11 cellular contexts compared by ENCODE assay signal in the genomic region with DNA sequence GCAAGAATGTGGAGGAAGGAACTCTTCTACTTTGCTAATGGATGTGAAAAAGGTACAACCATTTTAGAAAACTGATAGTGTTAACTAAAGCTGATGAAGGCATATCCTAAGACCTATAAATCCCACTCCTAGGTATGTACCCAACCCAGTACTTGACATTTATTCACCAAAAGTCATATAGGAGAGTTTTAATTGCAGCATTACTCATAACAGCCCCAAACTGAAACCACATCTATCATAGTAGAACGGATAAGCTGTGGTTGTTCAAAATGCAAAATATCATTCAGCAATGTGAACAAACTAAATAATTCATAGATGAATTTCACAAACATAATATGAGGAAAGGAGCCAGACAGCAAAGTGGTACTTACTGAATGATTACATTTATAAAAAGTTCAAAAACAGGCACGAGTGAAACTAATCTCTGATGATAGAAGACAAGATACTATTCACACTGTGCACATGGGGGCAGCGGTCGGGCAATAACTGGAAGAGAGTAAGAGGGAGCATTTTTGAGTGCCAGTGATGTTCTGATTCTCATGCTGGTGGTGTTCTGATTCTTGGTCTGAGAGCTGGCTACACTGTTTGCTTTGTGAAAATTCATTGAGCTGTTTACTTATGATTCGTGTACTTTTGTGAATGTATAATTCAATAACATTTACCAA. TPM values are rescaled to one million over a fixed set of nuclear protein-coding genes. Genes with fewer than 3 reads are reported as not detected.
DNase-seq lines count a peak whose midpoint lies in the region; ATAC-seq lines count a peak whose summit lies in the region.
"Had no signal": no experiment of that assay in that cellular context is flagged by ENCODE, and none has a peak within 500 bp of the region (broad histone marks: within the 10 kb centered on the region; RNA-seq: fewer than 3 reads in every experiment).

No MANE protein-coding gene starts in this region.

- H2BK12ac ChIP-seq in trophoblast cell (ENCODE audit: low read length), result no peak overlapping the region

- H3K4me2 ChIP-seq in GM23248 (ENCODE audit: unreplicated experiment), result peak overlapping the region; percentile 73
- no peak overlapping the region for H3K4me2 ChIP-seq in trophoblast cell (ENCODE audit: low read length)

- no peaks in the 10 kb centered on the region for H3K9me2 ChIP-seq in GM23248 (ENCODE audit: insufficient read depth)

- intact Hi-C loops in Right ventricle myocardium superior (cut with DNase I), result no loop called here

- H3K9ac ChIP-seq in GM23248 (peak overlapping the region; percentile 27; the same call in 1 of the 2 replicates), trophoblast cell (ENCODE audit: low read length) (no peak overlapping the region)

- H2AFZ ChIP-seq in GM23248, result 0 out of 2 replicates have a peak overlapping the region, but pooled peaks have one; percentile 20
- H2AFZ ChIP-seq in trophoblast cell (ENCODE audit: insufficient read depth, low read length, poor library complexity), result no peak overlapping the region

- no peaks in the 10 kb centered on the region for H4K20me1 ChIP-seq in GM23248 (ENCODE audit: insufficient read depth)

- H3K14ac ChIP-seq in trophoblast cell (ENCODE audit: low read length), result no peak overlapping the region

- H3K4me3 ChIP-seq in GM23248 (peak overlapping the region; percentile 59), trophoblast cell (ENCODE audit: low read depth, low read length) (no peak overlapping the region)
- H3K4me3 ChIP-seq: thyroid gland had no signal

- 68 to 69% methylated on average over 5 of the region's 5 CpGs for WGBS in GM23248 (ENCODE audit: low coverage in 1 of 2, low lambda C conversion rate in 2 of 2, missing lambda C conversion rate in 2 of 2), 2 experiments
- whole genome bisulfite sequencing in trophoblast cell (ENCODE audit: extremely low coverage, insufficient coverage, insufficient read length), result no CpG with 5 or more reads among the region's 5 CpGs

- no peak overlapping the region for H4K91ac ChIP-seq in trophoblast cell (ENCODE audit: low read depth, low read length)

- H3K36me3 ChIP-seq in GM23248 (ENCODE audit: low read depth) (no peaks in the 10 kb centered on the region), trophoblast cell (ENCODE audit: control insufficient read depth in 1 of 2, insufficient read depth in 2 of 2, low read length in 2 of 2) (no peaks in the 10 kb centered on the region)
- H3K36me3 ChIP-seq: thyroid gland had no signal

- no peak overlapping the region for H3K23ac ChIP-seq in trophoblast cell (ENCODE audit: low read length)

- H3K18ac ChIP-seq in trophoblast cell (ENCODE audit: low read length), result no peak overlapping the region

- no peak overlapping the region for H4K12ac ChIP-seq in trophoblast cell (ENCODE audit: low read depth, low read length)

- H3K79me2 ChIP-seq in GM23248 (ENCODE audit: insufficient read depth), result peaks cover 100% of the 10 kb centered on the region
- H3K79me2 ChIP-seq in trophoblast cell (ENCODE audit: control insufficient read depth, insufficient read depth, low read length, poor library complexity), result no peaks in the 10 kb centered on the region

- H3K4me1 ChIP-seq in GM23248 (ENCODE audit: insufficient read depth) (peaks cover 48% of the 10 kb centered on the region), trophoblast cell (ENCODE audit: control insufficient read depth in 1 of 2, insufficient read depth in 2 of 2, low read length in 2 of 2) (no peaks in the 10 kb centered on the region)
- H3K4me1 ChIP-seq: thyroid gland had no signal

- no peak overlapping the region for H2AK5ac ChIP-seq in trophoblast cell (ENCODE audit: low read length)

- no peak overlapping the region for H2BK120ac ChIP-seq in trophoblast cell (ENCODE audit: insufficient read depth, low read length, poor library complexity)

- H3K27ac ChIP-seq in GM23248, result 0 out of 2 replicates have a peak overlapping the region, but pooled peaks have one; percentile 22
- H3K27ac ChIP-seq in trophoblast cell (ENCODE audit: low read depth, low read length), result no peak overlapping the region
- H3K27ac ChIP-seq: thyroid gland had no signal

- no peak overlapping the region for H2BK5ac ChIP-seq in trophoblast cell (ENCODE audit: low read depth, low read length, poor library complexity)

- no peaks in the 10 kb centered on the region for H3K79me1 ChIP-seq in trophoblast cell (ENCODE audit: low read length)

- no peak overlapping the region for H3K4ac ChIP-seq in trophoblast cell (ENCODE audit: low read depth, low read length)

- H3F3A ChIP-seq in GM23248 (ENCODE audit: insufficient read depth), result peaks cover 11% of the 10 kb centered on the region; the same call in 1 of the 2 replicates

- no peaks in the 10 kb centered on the region for H3K9me3 ChIP-seq in GM23248 (ENCODE audit: low read depth)
- no peaks in the 10 kb centered on the region for H3K9me3 ChIP-seq in trophoblast cell (ENCODE audit: insufficient read depth, low read depth, low read length)
- H3K9me3 ChIP-seq: thyroid gland had no signal

- in situ Hi-C loops in GM23248 (cut with MboI), result no loop called here

- ATAC-seq in GM18858 (IDR thresholded peaks at IDR 0.05; ENCODE audit: unreplicated experiment) (peak; percentile 95), Right ventricle myocardium superior (ENCODE audit: poor library complexity) (no peak)

- H3K27me3 ChIP-seq in GM23248 (replicated peaks; ENCODE audit: insufficient read depth) (no peaks in the 10 kb centered on the region), trophoblast cell (ENCODE audit: insufficient read depth, low read length) (no peaks in the 10 kb centered on the region)
- H3K27me3 ChIP-seq: thyroid gland had no signal

- DNase-seq in GM23248, result peak; percentile 54
- peak; percentile 12 to 60 for DNase-seq in Kasumi-1 (lab: John Stamatoyannopoulos, UW)
- peak; percentile 51 for DNase-seq in medulla oblongata (ENCODE audit: extremely low spot score)
- no peak for DNase-seq in Right ventricle myocardium superior
- no peak for DNase-seq in iPS-NIHi7 (ENCODE audit: extremely low spot score)
- no peak for DNase-seq in HPDE6-E6E7 (ENCODE audit: extremely low spot score)
- no peak for DNase-seq in trophoblast cell
- DNase-seq: naive B cell, NCI-H2029, thyroid gland had no signal

- H4K8ac ChIP-seq in trophoblast cell (ENCODE audit: low read depth, low read length), result no peak overlapping the region

RNA-seq across cellular contexts. Expression of gene GOLIM4, which starts 34.3 kb away (rescaled TPM):
- total RNA-seq in GM23248 (2014; rRNA removed; shearing (Covaris generic)), result 57.0 and 66.8 TPM in 2 replicates
- 84.4 TPM in 2 replicates for polyA plus RNA-seq in GM23248 (2016; fragmentation: Nextera tagmentation; extraction: Ambion mirVana)
- 52.6 TPM for total RNA-seq in Right ventricle myocardium superior
- polyA plus RNA-seq in trophoblast cell (2013), result 26.8 and 28.4 TPM in 2 replicates

Comparison
In these comparisons a context has a peak if more than half of its experiments do, and no peak if none do; other contexts are left out.
1. DNase-seq: peak in GM23248 (single experiment), Kasumi-1 (2 of 2) and medulla oblongata (single experiment); none in Right ventricle myocardium superior (single experiment), iPS-NIHi7 (single experiment), HPDE6-E6E7 (single experiment) and trophoblast cell (0 of 2).